ENCODE assay signal across 8 cellular contexts in the genomic region with DNA sequence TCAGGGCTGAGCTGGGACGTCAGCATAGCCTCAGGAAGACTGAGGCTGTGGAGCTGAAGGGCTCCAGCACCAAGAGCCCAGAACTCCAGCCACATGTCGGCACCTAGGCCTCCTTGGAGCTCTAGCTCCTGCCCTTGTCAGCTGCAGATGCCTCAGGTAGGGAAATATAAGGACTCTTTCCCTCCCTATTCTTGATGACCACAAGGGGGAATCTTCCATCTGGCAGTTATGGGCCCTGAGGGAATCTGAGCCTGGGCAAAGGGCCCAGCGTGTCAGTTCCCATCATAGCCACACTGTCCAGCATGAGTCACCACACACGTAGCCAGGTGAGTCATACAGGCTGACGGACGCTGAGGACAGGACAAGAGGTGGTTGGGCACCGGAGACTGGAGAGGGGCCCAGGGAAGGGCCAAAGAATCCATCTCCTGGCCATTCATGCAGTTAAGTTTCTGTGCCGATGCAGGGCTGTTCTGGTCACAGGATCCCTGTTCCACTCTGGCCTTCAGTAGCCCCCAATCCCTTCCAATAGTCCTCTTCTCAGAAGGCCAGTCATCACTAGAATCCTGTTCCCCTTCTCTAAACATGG. TPM values are rescaled to one million over a fixed set of nuclear protein-coding genes. Genes with fewer than 3 reads are reported as not detected.
DNase-seq lines count a peak whose midpoint lies in the region; ATAC-seq and TF ChIP-seq lines count a peak whose summit lies in the region.

No MANE protein-coding gene starts in this region.

- H3K4me2 ChIP-seq in SU-DHL-6 (ENCODE audit: low read depth, low read length, poor library complexity, severe bottlenecking) = peak overlapping the region; percentile 87

- peaks cover 3% of the 10 kb centered on the region for H3K36me3 Mint-ChIP-seq in progenitor cell of endocrine pancreas (ENCODE audit: insufficient read depth)

- H3K4me3 ChIP-seq in ACC112 (ENCODE audit: low read depth, low read length) (peak overlapping the region; percentile 99), SU-DHL-6 (ENCODE audit: insufficient read depth, low read length, poor library complexity, severe bottlenecking) (no peak overlapping the region), fibroblast of villous mesenchyme (ENCODE audit: low read depth, low read length) (no peak overlapping the region), spleen (no peak overlapping the region)

- peaks cover 16% of the 10 kb centered on the region for H3F3A ChIP-seq in SU-DHL-6 (ENCODE audit: insufficient read depth)

- peak; percentile 94 for DNase-seq in H4 (ENCODE audit: low spot score)
- peak; percentile 97 for DNase-seq in fibroblast of villous mesenchyme (ENCODE audit: low read depth)
- DNase-seq in progenitor cell of endocrine pancreas (ENCODE audit: low spot score, unreplicated experiment) = no peak
- no peak for DNase-seq in spleen
- no peak for DNase-seq in NCI-H187 (lab: John Stamatoyannopoulos, UW)

- H3K27ac ChIP-seq in ACC112 (ENCODE audit: low read depth, low read length) (peak overlapping the region; percentile 95), SU-DHL-6 (ENCODE audit: low read depth, low read length) (no peak overlapping the region), spleen (no peak overlapping the region)

- H2AFZ ChIP-seq in ACC112 (ENCODE audit: low read length, unreplicated experiment) (no peak overlapping the region), SU-DHL-6 (ENCODE audit: low read depth, low read length, severe bottlenecking) (no peak overlapping the region)

- H3K9me3 ChIP-seq in SU-DHL-6 (ENCODE audit: insufficient read depth, low read length) (no peaks in the 10 kb centered on the region), spleen (no peaks in the 10 kb centered on the region)

- no peak for TF ChIP-seq POLR2A in spleen (IDR thresholded peaks at IDR 0.05)

- H3K27me3 ChIP-seq in ACC112 (ENCODE audit: insufficient read depth, low read length) = no peaks in the 10 kb centered on the region
- no peaks in the 10 kb centered on the region for H3K27me3 ChIP-seq in SU-DHL-6 (ENCODE audit: low read length)
- no peaks in the 10 kb centered on the region for H3K27me3 ChIP-seq in spleen (replicated peaks in 1 of 7)

- ATAC-seq in HG03025 (IDR thresholded peaks at IDR 0.05; ENCODE audit: low FRiP score, unreplicated experiment) = no peak

- no peaks in the 10 kb centered on the region for H4K20me1 ChIP-seq in SU-DHL-6 (ENCODE audit: low read depth, low read length)

- peak overlapping the region; percentile 51 for H3K27ac Mint-ChIP-seq in progenitor cell of endocrine pancreas

- no peaks in the 10 kb centered on the region for H3K9me3 Mint-ChIP-seq in progenitor cell of endocrine pancreas (ENCODE audit: low read depth)

- H3K9ac ChIP-seq in SU-DHL-6 (ENCODE audit: low read length) = 0 out of 2 replicates have a peak overlapping the region, but pooled peaks have one; percentile 89

- H3K36me3 ChIP-seq in ACC112 (ENCODE audit: insufficient read depth, low read length) (no peaks in the 10 kb centered on the region), SU-DHL-6 (ENCODE audit: low read length) (no peaks in the 10 kb centered on the region), spleen (peaks cover 0 to 37% (median 3%) of the 10 kb centered on the region in 6 donors)

- WGBS in spleen, 5 donors = 68 to 85% (median 83%) methylated on average over 8 of the region's 8 CpGs

- intact Hi-C loops in spleen (cut with DNase I; ENCODE audit: low total_unique reads) = no loop called here

- H3K79me2 ChIP-seq in ACC112 (ENCODE audit: control insufficient read depth, insufficient read depth, low read length, unreplicated experiment) = peaks cover 22% of the 10 kb centered on the region
- H3K79me2 ChIP-seq in SU-DHL-6 (ENCODE audit: insufficient read depth, low read length) = 0 out of 2 replicates have a peak, but pooled peaks cover 8% of the 10 kb centered on the region

- no peak for TF ChIP-seq CTCF in SU-DHL-6 (IDR thresholded peaks at IDR 0.05; ENCODE audit: insufficient read depth, low read length, poor library complexity, severe bottlenecking)
- peak; percentile 63 for TF ChIP-seq CTCF in fibroblast of villous mesenchyme (IDR thresholded peaks at IDR 0.05; ENCODE audit: insufficient read depth, low read depth, low read length)
- peak; percentile 26 for TF ChIP-seq CTCF in progenitor cell of endocrine pancreas (IDR thresholded peaks at IDR 0.05; ENCODE audit: unreplicated experiment)
- TF ChIP-seq CTCF in spleen (IDR thresholded peaks at IDR 0.05 in 8 of 11, conservative IDR thresholded peaks at IDR 0.05 in 3 of 11) = no peak

- no peaks in the 10 kb centered on the region for H3K27me3 Mint-ChIP-seq in progenitor cell of endocrine pancreas

- peaks cover 11% of the 10 kb centered on the region for H3K4me1 Mint-ChIP-seq in progenitor cell of endocrine pancreas (ENCODE audit: low read depth)

- H3K4me1 ChIP-seq in ACC112 (ENCODE audit: control insufficient read depth, insufficient read depth, low read length, unreplicated experiment) (peaks cover 18% of the 10 kb centered on the region), spleen (peaks cover 9 to 30% (median 22%) of the 10 kb centered on the region in 6 donors)

- H3K9me2 ChIP-seq in SU-DHL-6 (replicated peaks; ENCODE audit: insufficient read depth, low read length) = no peaks in the 10 kb centered on the region

- peak overlapping the region; percentile 52 for H3K4me3 Mint-ChIP-seq in progenitor cell of endocrine pancreas (ENCODE audit: low read depth)

RNA-seq across cellular contexts. Expression of gene MPV17, which starts 1.8 kb away (rescaled TPM):
- total RNA-seq in H4 (2014; rRNA removed; shearing (Covaris generic)) = 52.9 and 61.7 TPM in 2 replicates
- 57.0 and 73.8 TPM in 2 replicates for total RNA-seq in fibroblast of villous mesenchyme
- 56.0 and 60.4 TPM in 2 replicates for total RNA-seq in progenitor cell of endocrine pancreas
- 100 to 1,000 TPM in 1 of 7 donors, 10 to 100 TPM in 6; 58.0 to 101 (median 73.9) TPM for total RNA-seq in spleen
- polyA plus RNA-seq in spleen = 10 to 100 TPM; 78.8 to 83.1 (median 81.7) TPM

RNA-seq across cellular contexts. Expression of gene UCN, which starts 12.8 kb away (rescaled TPM):
- total RNA-seq in H4 (2014; rRNA removed; shearing (Covaris generic)) = 0.53 TPM in 1 of 2 replicates, not detected in the other
- total RNA-seq in fibroblast of villous mesenchyme = 0.43 and 0.64 TPM in 2 replicates
- 2.0 and 2.4 TPM in 2 replicates for total RNA-seq in progenitor cell of endocrine pancreas
- 1 to 10 TPM; 1.9 to 3.9 (median 2.4) TPM for total RNA-seq in spleen
- 1 to 10 TPM; 2.5 to 4.4 (median 3.4) TPM for polyA plus RNA-seq in spleen

RNA-seq across cellular contexts. Expression of gene GTF3C2, which starts 35.5 kb away (rescaled TPM):
- total RNA-seq in H4 (2014; rRNA removed; shearing (Covaris generic)) = 24.5 and 29.9 TPM in 2 replicates
- total RNA-seq in fibroblast of villous mesenchyme (30.9 and 36.7 TPM in 2 replicates), progenitor cell of endocrine pancreas (98.0 and 106 TPM in 2 replicates), spleen (10 to 100 TPM; 56.8 to 73.8 (median 61.9) TPM)
- 10 to 100 TPM; 27.5 to 39.1 (median 37.1) TPM for polyA plus RNA-seq in spleen

RNA-seq across cellular contexts. Expression of gene TRIM54, which starts 38.8 kb away (rescaled TPM):
- 0.35 TPM in 1 of 2 replicates, not detected in the other for total RNA-seq in H4 (2014; rRNA removed; shearing (Covaris generic))
- total RNA-seq in fibroblast of villous mesenchyme (not detected in 2 replicates), progenitor cell of endocrine pancreas (not detected in 2 replicates), spleen (1 to 10 TPM in 1 of 7 donors, under 1 TPM in 5, not detected in 1; 0.23 to 3.1 (median 0.48) TPM)
- polyA plus RNA-seq in spleen = under 1 TPM; 0.22 to 0.77 (median 0.49) TPM

RNA-seq across cellular contexts. Expression of gene DNAJC5G, which starts 45.8 kb away (rescaled TPM):
- total RNA-seq in H4 (2014; rRNA removed; shearing (Covaris generic)) = not detected in 2 replicates
- total RNA-seq in fibroblast of villous mesenchyme (not detected in 2 replicates), progenitor cell of endocrine pancreas (not detected in 2 replicates), spleen (not detected)
- polyA plus RNA-seq in spleen = not detected

Comparison
In these comparisons a context has a peak if more than half of its experiments do, and no peak if none do; other contexts are left out.
1. DNase-seq: peak in H4 (single experiment) and fibroblast of villous mesenchyme (single experiment); none in progenitor cell of endocrine pancreas (single experiment), spleen (single experiment) and NCI-H187 (0 of 2).
2. CTCF ChIP-seq: peak in fibroblast of villous mesenchyme (single experiment) and progenitor cell of endocrine pancreas (single experiment); none in SU-DHL-6 (single experiment) and spleen (0 of 11).